ENCODE assay signal across 14 cellular contexts in the genomic region with DNA sequence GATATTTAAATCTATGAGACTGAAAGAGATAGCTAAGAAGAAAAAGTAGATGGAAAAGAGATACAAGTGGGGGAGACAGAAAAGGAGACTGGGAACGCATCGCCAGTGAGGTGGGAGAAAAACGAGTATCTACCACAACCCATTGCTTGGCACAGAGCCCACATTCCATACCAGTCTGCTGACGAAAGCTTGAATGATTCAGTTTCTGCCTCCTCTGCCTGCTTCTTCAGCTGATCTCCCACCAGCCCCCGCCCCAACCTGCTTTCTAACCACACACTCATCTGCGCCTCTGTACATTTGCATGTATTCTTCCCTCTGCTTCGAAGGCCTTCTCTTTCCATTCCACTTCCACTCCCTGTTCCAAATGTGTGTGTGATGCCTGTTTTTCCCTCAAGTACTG.
DNase-seq lines count a peak whose midpoint lies in the region; ATAC-seq and TF ChIP-seq lines count a peak whose summit lies in the region.
"Had no signal": no experiment of that assay in that cellular context is flagged by ENCODE, and none has a peak within 500 bp of the region (broad histone marks: within the 10 kb centered on the region; RNA-seq: fewer than 3 reads in every experiment).

No MANE protein-coding gene starts in this region.

- 53 to 54% methylated on average over 7 of the region's 7 CpGs for WGBS in GM23248 (ENCODE audit: low coverage in 1 of 2, low lambda C conversion rate in 2 of 2, missing lambda C conversion rate in 2 of 2), 2 experiments

- H3K27me3 ChIP-seq in GM23248 (replicated peaks; ENCODE audit: insufficient read depth), result 0 out of 2 replicates have a peak, but pooled peaks cover under 1% of the 10 kb centered on the region
- no peaks in the 10 kb centered on the region for H3K27me3 ChIP-seq in dorsolateral prefrontal cortex

- no peak overlapping the region for H3K9ac ChIP-seq in GM23248

- H3F3A ChIP-seq in GM23248 (ENCODE audit: insufficient read depth), result no peaks in the 10 kb centered on the region

- ATAC-seq in HG02610 (IDR thresholded peaks at IDR 0.05; ENCODE audit: unreplicated experiment), result no peak
- ATAC-seq in GM19452 (IDR thresholded peaks at IDR 0.05; ENCODE audit: unreplicated experiment), result no peak
- no peak for ATAC-seq in GM21576 (IDR thresholded peaks at IDR 0.05; ENCODE audit: unreplicated experiment)
- ATAC-seq in Right ventricle myocardium superior (ENCODE audit: poor library complexity), result no peak
- ATAC-seq: left colon; natural killer cell treated with Interleukin-12 subunit alpha and Interleukin-12 subunit beta and Interleukin-15 and Interleukin-18, amount 100 ng/mL, for 72 hours had no signal

- no peaks in the 10 kb centered on the region for H4K20me1 ChIP-seq in GM23248 (ENCODE audit: insufficient read depth)

- intact Hi-C loops in dorsolateral prefrontal cortex (cut with DNase I), result no loop called here
- intact Hi-C loops in Right ventricle myocardium superior (cut with DNase I), result no loop called here

- no peaks in the 10 kb centered on the region for H3K79me2 ChIP-seq in GM23248 (ENCODE audit: insufficient read depth)

- no peaks in the 10 kb centered on the region for H3K9me3 ChIP-seq in GM23248 (ENCODE audit: low read depth)

- no peaks in the 10 kb centered on the region for H3K36me3 ChIP-seq in GM23248 (ENCODE audit: low read depth)

- TF ChIP-seq CTCF in dorsolateral prefrontal cortex (IDR thresholded peaks at IDR 0.05 in 54 of 56, conservative IDR thresholded peaks at IDR 0.05 in 2 of 56; ENCODE audit: low read depth in 1 of 56, partially characterized antibody in 56 of 56), result no peak

- no peak overlapping the region for H2AFZ ChIP-seq in GM23248

- H3K4me2 ChIP-seq in GM23248 (ENCODE audit: unreplicated experiment), result no peak overlapping the region

- no peak overlapping the region for H3K4me3 ChIP-seq in GM23248
- no peak overlapping the region for H3K4me3 ChIP-seq in dorsolateral prefrontal cortex

- H3K27ac ChIP-seq in GM23248 (no peak overlapping the region), dorsolateral prefrontal cortex (peak overlapping the region in 34 of 59 donors; percentile 0 to 72 (median 38))

- DNase-seq in GM23248, result peak; percentile 33
- DNase-seq in RKO (ENCODE audit: low spot score), result peak; percentile 43
- DNase-seq in dorsolateral prefrontal cortex, result peak in 4 of 10 donors; percentile 16 to 56 (median 38)
- DNase-seq in renal cortical epithelial cell (ENCODE audit: low read depth), result peak; percentile 75
- no peak for DNase-seq in Right ventricle myocardium superior
- DNase-seq: activated CD4-positive, alpha-beta T cell treated with anti-CD3 and anti-CD28 coated beads for 1 hour; GOT3; left colon; NCI-H146; NCI-H774 had no signal

- H3K4me1 ChIP-seq in GM23248 (ENCODE audit: insufficient read depth), result no peaks in the 10 kb centered on the region

- H3K9me2 ChIP-seq in GM23248 (ENCODE audit: insufficient read depth), result no peaks in the 10 kb centered on the region

- in situ Hi-C loops in GM23248 (cut with MboI), result no loop called here
